Comparison of ENCODE assay signal across 1 cellular context in the genomic region with DNA sequence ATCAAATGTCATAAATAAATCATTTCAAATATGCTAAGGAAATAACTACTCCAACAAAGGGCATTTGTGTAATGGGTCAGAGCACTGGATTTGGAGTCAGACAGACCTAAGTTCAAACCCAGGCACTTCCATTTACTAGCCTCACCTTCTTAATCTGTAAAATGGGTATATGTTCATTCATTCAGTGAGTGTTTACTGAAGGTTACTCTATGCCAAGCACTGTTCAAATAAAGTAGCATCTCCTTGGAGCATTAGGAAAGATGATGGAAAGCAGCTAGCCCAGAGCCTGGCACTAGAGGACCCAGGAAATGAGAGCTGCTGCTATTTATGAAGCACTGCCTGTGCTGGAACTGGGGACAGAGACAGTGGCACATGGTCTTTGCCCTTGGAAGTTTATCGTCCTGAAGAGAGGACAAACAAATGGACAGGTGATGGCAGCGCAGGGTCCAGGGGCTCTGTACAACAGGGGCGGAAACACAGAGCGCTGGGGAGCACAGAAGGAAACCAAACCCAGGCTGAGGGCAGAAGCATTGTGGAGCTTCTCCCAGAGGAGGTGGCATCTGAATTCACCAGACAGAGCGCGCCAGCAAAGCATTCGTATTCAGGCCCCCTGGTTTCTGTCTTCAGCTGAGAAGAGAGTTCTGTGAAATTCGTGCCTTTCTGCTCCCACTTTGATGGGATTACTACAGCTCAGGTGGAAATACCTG.
TF ChIP-seq lines count a peak whose summit lies in the region.

No MANE protein-coding gene starts in this region.

TF ChIP-seq in HepG2, 621 proteins besides CTCF, POLR2A, EP300 and RAD21 (continued from another document and continues in another):
- TF ChIP-seq, protein P1, sequence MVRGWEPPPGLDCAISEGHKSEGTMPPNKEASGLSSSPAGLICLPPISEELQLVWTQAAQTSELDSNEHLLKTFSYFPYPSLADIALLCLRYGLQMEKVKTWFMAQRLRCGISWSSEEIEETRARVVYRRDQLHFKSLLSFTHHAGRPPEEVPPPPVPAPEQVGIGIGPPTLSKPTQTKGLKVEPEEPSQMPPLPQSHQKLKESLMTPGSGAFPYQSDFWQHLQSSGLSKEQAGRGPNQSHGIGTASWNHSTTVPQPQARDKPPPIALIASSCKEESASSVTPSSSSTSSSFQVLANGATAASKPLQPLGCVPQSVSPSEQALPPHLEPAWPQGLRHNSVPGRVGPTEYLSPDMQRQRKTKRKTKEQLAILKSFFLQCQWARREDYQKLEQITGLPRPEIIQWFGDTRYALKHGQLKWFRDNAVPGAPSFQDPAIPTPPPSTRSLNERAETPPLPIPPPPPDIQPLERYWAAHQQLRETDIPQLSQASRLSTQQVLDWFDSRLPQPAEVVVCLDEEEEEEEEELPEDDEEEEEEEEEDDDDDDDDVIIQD (CRISPR knock-in tag; IDR thresholded peaks at IDR 0.05; ENCODE audit: low read depth), result no peak; the same call in 1 of the 2 replicates
- TF ChIP-seq ZFY (CRISPR knock-in tag; IDR thresholded peaks at IDR 0.05) (peak; percentile 39; the same call in 1 of the 2 replicates), SOX13 (IDR thresholded peaks at IDR 0.05) (no peak), SOX13 (CRISPR knock-in tag; conservative IDR thresholded peaks at IDR 0.05 in 1 of 2, IDR thresholded peaks at IDR 0.05 in 1 of 2) (peak in 1 of 2 experiments; percentile 76; a peak in 2 of 4 replicates), ZNF670 (CRISPR knock-in tag; IDR thresholded peaks at IDR 0.05; ENCODE audit: borderline replicate concordance) (no peak), ZBTB39 (CRISPR knock-in tag; IDR thresholded peaks at IDR 0.05) (no peak), CENPX (CRISPR knock-in tag; IDR thresholded peaks at IDR 0.05) (no peak), GZF1 (CRISPR knock-in tag; IDR thresholded peaks at IDR 0.05) (no peak), THAP8 (CRISPR knock-in tag; IDR thresholded peaks at IDR 0.05; ENCODE audit: borderline replicate concordance) (no peak), ELF3 (CRISPR knock-in tag; IDR thresholded peaks at IDR 0.05) (peak; percentile 88), ZSCAN21 (CRISPR knock-in tag; IDR thresholded peaks at IDR 0.05; ENCODE audit: borderline replicate concordance) (peak; percentile 27; the same call in 1 of the 2 replicates), SKI (IDR thresholded peaks at IDR 0.05; ENCODE audit: partially characterized antibody) (peak; percentile 24), GTF3A (CRISPR knock-in tag; conservative IDR thresholded peaks at IDR 0.05) (no peak), ZNF225 (CRISPR knock-in tag; IDR thresholded peaks at IDR 0.05) (no peak), ARHGAP35 (CRISPR knock-in tag; IDR thresholded peaks at IDR 0.05; ENCODE audit: borderline replicate concordance) (0 out of 2 replicates have a peak, but pooled peaks have one; percentile 33), ZNF589 (CRISPR knock-in tag; conservative IDR thresholded peaks at IDR 0.05) (no peak), FOXC1 (CRISPR knock-in tag; IDR thresholded peaks at IDR 0.05; ENCODE audit: borderline replicate concordance) (no peak), ZNF598 (CRISPR knock-in tag; IDR thresholded peaks at IDR 0.05; ENCODE audit: borderline replicate concordance) (no peak), ADNP (CRISPR knock-in tag; IDR thresholded peaks at IDR 0.05) (peak; percentile 94), PAF1 (CRISPR knock-in tag; IDR thresholded peaks at IDR 0.05) (no peak), SMAD1 (CRISPR knock-in tag; IDR thresholded peaks at IDR 0.05; ENCODE audit: borderline replicate concordance, low read depth) (0 out of 2 replicates have a peak, but pooled peaks have one; percentile 42), CBX2 (IDR thresholded peaks at IDR 0.05; ENCODE audit: low read depth, low read length) (no peak), CBX2 (CRISPR knock-in tag; IDR thresholded peaks at IDR 0.05; ENCODE audit: low read depth) (no peak), REL (CRISPR knock-in tag; conservative IDR thresholded peaks at IDR 0.05) (no peak), NFIC (IDR thresholded peaks at IDR 0.05; ENCODE audit: low read length) (no peak), CREM (IDR thresholded peaks at IDR 0.05) (no peak), CREM (CRISPR knock-in tag; IDR thresholded peaks at IDR 0.05) (no peak), ETV6 (CRISPR knock-in tag; conservative IDR thresholded peaks at IDR 0.05) (no peak), POGZ (CRISPR knock-in tag; IDR thresholded peaks at IDR 0.05) (peak; percentile 89), ZNF282 (IDR thresholded peaks at IDR 0.05; ENCODE audit: partially characterized antibody) (no peak), NR2F1 (CRISPR knock-in tag; IDR thresholded peaks at IDR 0.05) (no peak), RARA (CRISPR knock-in tag; IDR thresholded peaks at IDR 0.05) (0 out of 2 replicates have a peak, but pooled peaks have one; percentile 15), ZNF761 (CRISPR knock-in tag; conservative IDR thresholded peaks at IDR 0.05) (0 out of 2 replicates have a peak, but pooled peaks have one; percentile 38)
- TF ChIP-seq, protein P2, sequence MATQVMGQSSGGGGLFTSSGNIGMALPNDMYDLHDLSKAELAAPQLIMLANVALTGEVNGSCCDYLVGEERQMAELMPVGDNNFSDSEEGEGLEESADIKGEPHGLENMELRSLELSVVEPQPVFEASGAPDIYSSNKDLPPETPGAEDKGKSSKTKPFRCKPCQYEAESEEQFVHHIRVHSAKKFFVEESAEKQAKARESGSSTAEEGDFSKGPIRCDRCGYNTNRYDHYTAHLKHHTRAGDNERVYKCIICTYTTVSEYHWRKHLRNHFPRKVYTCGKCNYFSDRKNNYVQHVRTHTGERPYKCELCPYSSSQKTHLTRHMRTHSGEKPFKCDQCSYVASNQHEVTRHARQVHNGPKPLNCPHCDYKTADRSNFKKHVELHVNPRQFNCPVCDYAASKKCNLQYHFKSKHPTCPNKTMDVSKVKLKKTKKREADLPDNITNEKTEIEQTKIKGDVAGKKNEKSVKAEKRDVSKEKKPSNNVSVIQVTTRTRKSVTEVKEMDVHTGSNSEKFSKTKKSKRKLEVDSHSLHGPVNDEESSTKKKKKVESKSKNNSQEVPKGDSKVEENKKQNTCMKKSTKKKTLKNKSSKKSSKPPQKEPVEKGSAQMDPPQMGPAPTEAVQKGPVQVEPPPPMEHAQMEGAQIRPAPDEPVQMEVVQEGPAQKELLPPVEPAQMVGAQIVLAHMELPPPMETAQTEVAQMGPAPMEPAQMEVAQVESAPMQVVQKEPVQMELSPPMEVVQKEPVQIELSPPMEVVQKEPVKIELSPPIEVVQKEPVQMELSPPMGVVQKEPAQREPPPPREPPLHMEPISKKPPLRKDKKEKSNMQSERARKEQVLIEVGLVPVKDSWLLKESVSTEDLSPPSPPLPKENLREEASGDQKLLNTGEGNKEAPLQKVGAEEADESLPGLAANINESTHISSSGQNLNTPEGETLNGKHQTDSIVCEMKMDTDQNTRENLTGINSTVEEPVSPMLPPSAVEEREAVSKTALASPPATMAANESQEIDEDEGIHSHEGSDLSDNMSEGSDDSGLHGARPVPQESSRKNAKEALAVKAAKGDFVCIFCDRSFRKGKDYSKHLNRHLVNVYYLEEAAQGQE (IDR thresholded peaks at IDR 0.05; ENCODE audit: borderline replicate concordance in 1 of 2, low read depth in 1 of 2, low read length in 2 of 2), result no peak
- TF ChIP-seq, protein P3, sequence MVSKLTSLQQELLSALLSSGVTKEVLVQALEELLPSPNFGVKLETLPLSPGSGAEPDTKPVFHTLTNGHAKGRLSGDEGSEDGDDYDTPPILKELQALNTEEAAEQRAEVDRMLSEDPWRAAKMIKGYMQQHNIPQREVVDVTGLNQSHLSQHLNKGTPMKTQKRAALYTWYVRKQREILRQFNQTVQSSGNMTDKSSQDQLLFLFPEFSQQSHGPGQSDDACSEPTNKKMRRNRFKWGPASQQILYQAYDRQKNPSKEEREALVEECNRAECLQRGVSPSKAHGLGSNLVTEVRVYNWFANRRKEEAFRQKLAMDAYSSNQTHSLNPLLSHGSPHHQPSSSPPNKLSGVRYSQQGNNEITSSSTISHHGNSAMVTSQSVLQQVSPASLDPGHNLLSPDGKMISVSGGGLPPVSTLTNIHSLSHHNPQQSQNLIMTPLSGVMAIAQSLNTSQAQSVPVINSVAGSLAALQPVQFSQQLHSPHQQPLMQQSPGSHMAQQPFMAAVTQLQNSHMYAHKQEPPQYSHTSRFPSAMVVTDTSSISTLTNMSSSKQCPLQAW (CRISPR knock-in tag; IDR thresholded peaks at IDR 0.05), result peak; percentile 86
- TF ChIP-seq, protein P4, sequence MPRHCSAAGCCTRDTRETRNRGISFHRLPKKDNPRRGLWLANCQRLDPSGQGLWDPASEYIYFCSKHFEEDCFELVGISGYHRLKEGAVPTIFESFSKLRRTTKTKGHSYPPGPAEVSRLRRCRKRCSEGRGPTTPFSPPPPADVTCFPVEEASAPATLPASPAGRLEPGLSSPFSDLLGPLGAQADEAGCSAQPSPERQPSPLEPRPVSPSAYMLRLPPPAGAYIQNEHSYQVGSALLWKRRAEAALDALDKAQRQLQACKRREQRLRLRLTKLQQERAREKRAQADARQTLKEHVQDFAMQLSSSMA (CRISPR knock-in tag; IDR thresholded peaks at IDR 0.05), result no peak
- TF ChIP-seq, protein P5, sequence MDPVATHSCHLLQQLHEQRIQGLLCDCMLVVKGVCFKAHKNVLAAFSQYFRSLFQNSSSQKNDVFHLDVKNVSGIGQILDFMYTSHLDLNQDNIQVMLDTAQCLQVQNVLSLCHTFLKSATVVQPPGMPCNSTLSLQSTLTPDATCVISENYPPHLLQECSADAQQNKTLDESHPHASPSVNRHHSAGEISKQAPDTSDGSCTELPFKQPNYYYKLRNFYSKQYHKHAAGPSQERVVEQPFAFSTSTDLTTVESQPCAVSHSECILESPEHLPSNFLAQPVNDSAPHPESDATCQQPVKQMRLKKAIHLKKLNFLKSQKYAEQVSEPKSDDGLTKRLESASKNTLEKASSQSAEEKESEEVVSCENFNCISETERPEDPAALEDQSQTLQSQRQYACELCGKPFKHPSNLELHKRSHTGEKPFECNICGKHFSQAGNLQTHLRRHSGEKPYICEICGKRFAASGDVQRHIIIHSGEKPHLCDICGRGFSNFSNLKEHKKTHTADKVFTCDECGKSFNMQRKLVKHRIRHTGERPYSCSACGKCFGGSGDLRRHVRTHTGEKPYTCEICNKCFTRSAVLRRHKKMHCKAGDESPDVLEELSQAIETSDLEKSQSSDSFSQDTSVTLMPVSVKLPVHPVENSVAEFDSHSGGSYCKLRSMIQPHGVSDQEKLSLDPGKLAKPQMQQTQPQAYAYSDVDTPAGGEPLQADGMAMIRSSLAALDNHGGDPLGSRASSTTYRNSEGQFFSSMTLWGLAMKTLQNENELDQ (CRISPR knock-in tag; IDR thresholded peaks at IDR 0.05; ENCODE audit: borderline replicate concordance), result no peak
- TF ChIP-seq, protein P6, sequence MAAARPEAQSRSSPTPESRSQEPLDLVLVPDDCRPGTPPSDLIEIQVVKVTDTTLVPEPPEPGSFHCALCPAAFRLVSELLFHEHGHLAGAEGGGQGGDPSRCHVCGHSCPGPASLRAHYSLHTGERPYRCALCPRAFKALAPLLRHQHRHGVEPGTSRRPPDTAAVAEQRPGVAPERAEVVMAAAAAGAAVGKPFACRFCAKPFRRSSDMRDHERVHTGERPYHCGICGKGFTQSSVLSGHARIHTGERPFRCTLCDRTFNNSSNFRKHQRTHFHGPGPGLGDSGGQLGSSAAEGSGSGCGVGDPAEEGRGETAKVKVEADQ (CRISPR knock-in tag; IDR thresholded peaks at IDR 0.05; ENCODE audit: borderline replicate concordance), result no peak
- TF ChIP-seq, protein P7, sequence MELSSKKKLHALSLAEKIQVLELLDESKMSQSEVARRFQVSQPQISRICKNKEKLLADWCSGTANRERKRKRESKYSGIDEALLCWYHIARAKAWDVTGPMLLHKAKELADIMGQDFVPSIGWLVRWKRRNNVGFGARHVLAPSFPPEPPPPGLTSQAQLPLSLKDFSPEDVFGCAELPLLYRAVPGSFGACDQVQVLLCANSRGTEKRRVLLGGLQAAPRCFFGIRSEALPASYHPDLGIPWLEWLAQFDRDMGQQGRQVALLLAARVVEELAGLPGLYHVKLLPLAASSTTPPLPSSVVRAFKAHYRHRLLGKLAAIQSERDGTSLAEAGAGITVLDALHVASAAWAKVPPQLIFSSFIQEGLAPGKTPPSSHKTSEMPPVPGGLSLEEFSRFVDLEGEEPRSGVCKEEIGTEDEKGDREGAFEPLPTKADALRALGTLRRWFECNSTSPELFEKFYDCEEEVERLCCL (CRISPR knock-in tag; IDR thresholded peaks at IDR 0.05; ENCODE audit: borderline replicate concordance), result no peak
- TF ChIP-seq, protein P8, sequence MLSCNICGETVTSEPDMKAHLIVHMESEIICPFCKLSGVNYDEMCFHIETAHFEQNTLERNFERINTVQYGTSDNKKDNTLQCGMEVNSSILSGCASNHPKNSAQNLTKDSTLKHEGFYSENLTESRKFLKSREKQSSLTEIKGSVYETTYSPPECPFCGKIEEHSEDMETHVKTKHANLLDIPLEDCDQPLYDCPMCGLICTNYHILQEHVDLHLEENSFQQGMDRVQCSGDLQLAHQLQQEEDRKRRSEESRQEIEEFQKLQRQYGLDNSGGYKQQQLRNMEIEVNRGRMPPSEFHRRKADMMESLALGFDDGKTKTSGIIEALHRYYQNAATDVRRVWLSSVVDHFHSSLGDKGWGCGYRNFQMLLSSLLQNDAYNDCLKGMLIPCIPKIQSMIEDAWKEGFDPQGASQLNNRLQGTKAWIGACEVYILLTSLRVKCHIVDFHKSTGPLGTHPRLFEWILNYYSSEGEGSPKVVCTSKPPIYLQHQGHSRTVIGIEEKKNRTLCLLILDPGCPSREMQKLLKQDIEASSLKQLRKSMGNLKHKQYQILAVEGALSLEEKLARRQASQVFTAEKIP (CRISPR knock-in tag; IDR thresholded peaks at IDR 0.05; ENCODE audit: borderline replicate concordance), result no peak
